Comparison of ENCODE assay signal across 8 cellular contexts in the genomic region with DNA sequence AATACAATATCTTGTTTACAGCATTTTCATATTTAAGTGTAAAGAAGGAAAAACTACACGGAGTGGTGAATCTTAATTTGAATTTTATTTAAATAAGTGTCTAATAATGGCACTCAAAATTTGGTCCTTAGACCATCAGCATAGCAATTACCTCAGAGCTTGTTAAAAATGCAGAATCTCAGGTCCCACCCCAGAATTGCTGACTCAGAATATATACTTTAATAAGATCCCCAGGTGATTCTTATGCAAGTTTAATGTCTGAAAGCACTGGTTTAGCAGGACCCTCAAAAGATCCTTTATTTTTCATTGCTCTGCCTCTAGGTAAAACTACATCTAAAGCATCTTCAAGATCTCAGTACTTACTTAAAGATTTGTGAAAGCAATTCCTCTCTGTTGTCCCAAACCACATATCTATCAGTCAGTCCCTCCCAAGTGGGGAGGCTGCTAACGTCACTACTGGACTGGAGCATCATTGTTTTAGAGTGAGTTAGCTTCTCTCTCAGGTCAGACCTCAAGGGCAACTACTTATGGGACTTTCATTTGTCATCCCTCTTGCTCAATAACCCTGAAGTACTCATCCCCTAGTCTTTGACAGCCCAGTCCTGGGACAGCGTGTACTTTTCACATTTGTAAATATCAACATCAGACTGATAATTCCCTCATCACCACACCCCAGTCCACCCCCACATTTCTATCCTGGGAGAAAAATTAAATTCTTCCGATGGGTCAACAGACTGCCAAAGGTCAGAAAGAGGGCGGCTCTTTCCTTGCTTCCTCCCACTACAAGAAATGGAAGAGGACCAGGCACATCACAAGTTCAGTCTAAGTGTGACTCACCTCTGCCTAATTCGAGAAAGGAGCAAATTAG.
A peak's percentile ranks its signal among the peaks of the same experiment; 100 is the strongest.
DNase-seq lines count a peak whose midpoint lies in the region; ATAC-seq lines count a peak whose summit lies in the region.

No MANE protein-coding gene starts in this region.

- H3K27me3 ChIP-seq in muscle layer of duodenum (ENCODE audit: low read depth, low read length) = no peaks in the 10 kb centered on the region
- no peaks in the 10 kb centered on the region for H3K27me3 ChIP-seq in aorta (ENCODE audit: control insufficient read depth in 1 of 2, insufficient read depth in 2 of 2, low read length in 1 of 2)

- H3K9me3 Mint-ChIP-seq in central memory CD8-positive, alpha-beta T cell = no peaks in the 10 kb centered on the region

- peaks cover 70% of the 10 kb centered on the region for H3K4me1 Mint-ChIP-seq in central memory CD8-positive, alpha-beta T cell

- H3K4me3 ChIP-seq in muscle layer of duodenum (ENCODE audit: low read depth in 1 of 2, low read length in 2 of 2) = no peak overlapping the region
- H3K4me3 ChIP-seq in aorta (ENCODE audit: low read length in 2 of 2) = no peak overlapping the region

- peaks cover 13% of the 10 kb centered on the region for H3K36me3 Mint-ChIP-seq in central memory CD8-positive, alpha-beta T cell (ENCODE audit: insufficient read depth)

- intact Hi-C loops in Right ventricle myocardium inferior (cut with DNase I) (loop anchor here (1.0 kb wide), 1 partner anchor 31 kb away; no protein-coding TSS in a partner anchor), cardiac septum (cut with DNase I) (loop anchor here (5.0 kb wide), 4 partner anchors 35 to 275 kb away; partner anchors contain the start of gene CBLB), aorta (cut with DNase I) (no loop called here)

- peaks cover 12 to 17% of the 10 kb centered on the region in 2 donors for H3K4me1 ChIP-seq in muscle layer of duodenum (ENCODE audit: control insufficient read depth in 1 of 2, insufficient read depth in 2 of 2, low read length in 2 of 2)
- peaks cover 0 to 6% of the 10 kb centered on the region in 2 donors for H3K4me1 ChIP-seq in aorta (ENCODE audit: control insufficient read depth in 1 of 2, insufficient read depth in 2 of 2, low read length in 2 of 2)

- H3K27ac ChIP-seq in muscle layer of duodenum (ENCODE audit: low read length) (peak overlapping the region; percentile 54), aorta (ENCODE audit: low read depth in 1 of 2, low read length in 2 of 2) (no peak overlapping the region)

- no peaks in the 10 kb centered on the region for H3K27me3 Mint-ChIP-seq in central memory CD8-positive, alpha-beta T cell

- H3K9me3 ChIP-seq in muscle layer of duodenum (ENCODE audit: control insufficient read depth in 1 of 2, low read length in 2 of 2) (no peaks in the 10 kb centered on the region), aorta (ENCODE audit: control insufficient read depth, low read length) (no peaks in the 10 kb centered on the region)

- H3K27ac Mint-ChIP-seq in central memory CD8-positive, alpha-beta T cell (ENCODE audit: low read depth) = peak overlapping the region; percentile 64

- peaks cover 0 to 12% of the 10 kb centered on the region in 2 donors for H3K36me3 ChIP-seq in muscle layer of duodenum (ENCODE audit: control insufficient read depth in 1 of 2, insufficient read depth in 2 of 2, low read length in 2 of 2)
- H3K36me3 ChIP-seq in aorta (ENCODE audit: control insufficient read depth in 1 of 2, insufficient read depth in 2 of 2, low read length in 1 of 2) = no peaks in the 10 kb centered on the region

- 80 to 82% methylated on average over 6 of the region's 6 CpGs for WGBS in aorta, 2 donors

- DNase-seq in Right ventricle myocardium inferior (ENCODE audit: missing footprints) (peak; percentile 90), cardiac septum (ENCODE audit: low spot score) (no peak), aorta (peak in 1 of 2 donors; percentile 63), SKM-1 (lab: John Stamatoyannopoulos, UW; ENCODE audit: unreplicated experiment) (no peak)
- DNase-seq in central memory CD8-positive, alpha-beta T cell (ENCODE audit: low spot score in 2 of 2) = no peak
- no peak for DNase-seq in stimulated activated CD4-positive, alpha-beta T cell treated with anti-CD3 and anti-CD28 coated beads, Interleukin-12 subunit alpha, Interleukin-12 subunit beta, amount 100 ng/mL, for 4 hours
- DNase-seq in activated naive CD4-positive, alpha-beta T cell treated with anti-CD3 and anti-CD28 coated beads, Interleukin-2, amount 50 U/mL, for 16 hours = no peak

- H3K4me3 Mint-ChIP-seq in central memory CD8-positive, alpha-beta T cell = peak overlapping the region; percentile 60

- ATAC-seq in Right ventricle myocardium inferior (peak; percentile 94), aorta (ENCODE audit: low FRiP score) (peak; percentile 86)
- no peak for ATAC-seq in central memory CD8-positive, alpha-beta T cell (replicated peaks; ENCODE audit: extremely low read depth, poor library complexity, severe bottlenecking)

Comparison
In these comparisons a context has a peak if more than half of its experiments do, and no peak if none do; other contexts are left out.
1. intact Hi-C loops: an anchor here in Right ventricle myocardium inferior (1.0 kb wide) and cardiac septum (5.0 kb wide); none called in aorta.